1 cellular context compared by ENCODE assay signal in genomic region chr11:116826751-116827431, GRCh38.
TF ChIP-seq lines count a peak whose summit lies in the region.

No MANE protein-coding gene starts in this region.

TF ChIP-seq in HepG2, 621 proteins besides CTCF, POLR2A, EP300 and RAD21 (continued from another document and continues in another):
- TF ChIP-seq PAXIP1 (CRISPR knock-in tag; conservative IDR thresholded peaks at IDR 0.05) (peak; percentile 96), ZNF550 (CRISPR knock-in tag; IDR thresholded peaks at IDR 0.05; ENCODE audit: borderline replicate concordance) (peak; percentile 70; the same call in 1 of the 2 replicates), NCOA2 (CRISPR knock-in tag; IDR thresholded peaks at IDR 0.05) (peak; percentile 88), ATF3 (CRISPR knock-in tag; IDR thresholded peaks at IDR 0.05) (peak; percentile 35; the same call in 1 of the 2 replicates), GATA4 (IDR thresholded peaks at IDR 0.05; ENCODE audit: borderline replicate concordance, low read depth) (peak; percentile 91), ZNF713 (CRISPR knock-in tag; IDR thresholded peaks at IDR 0.05) (no peak), SALL1 (CRISPR knock-in tag; IDR thresholded peaks at IDR 0.05) (peak; percentile 98), CHD4 (IDR thresholded peaks at IDR 0.05; ENCODE audit: borderline replicate concordance, low read length) (0 out of 2 replicates have a peak, but pooled peaks have one; percentile 3), GPN1 (CRISPR knock-in tag; IDR thresholded peaks at IDR 0.05; ENCODE audit: borderline replicate concordance) (no peak), ATRX (CRISPR knock-in tag; IDR thresholded peaks at IDR 0.05; ENCODE audit: borderline replicate concordance) (no peak), ZNF616 (CRISPR knock-in tag; IDR thresholded peaks at IDR 0.05; ENCODE audit: low read depth) (0 out of 2 replicates have a peak, but pooled peaks have one; percentile 34), NFYB (CRISPR knock-in tag; IDR thresholded peaks at IDR 0.05) (peak; percentile 72), HNF4G (IDR thresholded peaks at IDR 0.05; ENCODE audit: borderline replicate concordance, low read depth, low read length) (peak; percentile 91), HNF4G (CRISPR knock-in tag; IDR thresholded peaks at IDR 0.05; ENCODE audit: borderline replicate concordance, low read depth) (peak; percentile 98), MAF1 (CRISPR knock-in tag; IDR thresholded peaks at IDR 0.05; ENCODE audit: borderline replicate concordance) (peak; percentile 69; the same call in 1 of the 2 replicates), KLF16 (CRISPR knock-in tag; IDR thresholded peaks at IDR 0.05) (peak in 1 of 2 experiments; percentile 84; a peak in 2 of 4 replicates), FOSL2 (CRISPR knock-in tag; IDR thresholded peaks at IDR 0.05) (peak; percentile 75; the same call in 1 of the 2 replicates), ZNF556 (CRISPR knock-in tag; IDR thresholded peaks at IDR 0.05; ENCODE audit: borderline replicate concordance) (peak; percentile 64), ZNF574 (CRISPR knock-in tag; IDR thresholded peaks at IDR 0.05) (peak; percentile 86), ZBTB42 (CRISPR knock-in tag; IDR thresholded peaks at IDR 0.05) (no peak; the same call in 1 of the 2 replicates), ZSCAN22 (CRISPR knock-in tag; IDR thresholded peaks at IDR 0.05) (no peak; the same call in 1 of the 2 replicates), JUNB (CRISPR knock-in tag; IDR thresholded peaks at IDR 0.05; ENCODE audit: borderline replicate concordance) (peak; percentile 22; the same call in 1 of the 2 replicates), ZNF275 (CRISPR knock-in tag; IDR thresholded peaks at IDR 0.05; ENCODE audit: borderline replicate concordance) (peak; percentile 20; the same call in 1 of the 2 replicates), MNT (IDR thresholded peaks at IDR 0.05) (peak; percentile 49), TAF1 (CRISPR knock-in tag; IDR thresholded peaks at IDR 0.05) (peak; percentile 35; the same call in 1 of the 2 replicates), GZF1 (CRISPR knock-in tag; IDR thresholded peaks at IDR 0.05) (no peak), ZNF605 (CRISPR knock-in tag; IDR thresholded peaks at IDR 0.05) (peak; percentile 84), MED1 (CRISPR knock-in tag; IDR thresholded peaks at IDR 0.05) (peak; percentile 99), SOX13 (IDR thresholded peaks at IDR 0.05) (no peak; the same call in 1 of the 2 replicates), SOX13 (CRISPR knock-in tag; conservative IDR thresholded peaks at IDR 0.05 in 1 of 2, IDR thresholded peaks at IDR 0.05 in 1 of 2) (peak in 1 of 2 experiments; percentile 86; a peak in 2 of 4 replicates), TFDP1 (CRISPR knock-in tag; IDR thresholded peaks at IDR 0.05; ENCODE audit: borderline replicate concordance) (peak; percentile 74; the same call in 1 of the 2 replicates), ZBTB7B (CRISPR knock-in tag; IDR thresholded peaks at IDR 0.05) (peak; percentile 86), POGK (CRISPR knock-in tag; conservative IDR thresholded peaks at IDR 0.05) (peak; percentile 62; the same call in 1 of the 2 replicates), DR1 (CRISPR knock-in tag; IDR thresholded peaks at IDR 0.05) (peak; percentile 55; the same call in 1 of the 2 replicates), NFE2L2 (IDR thresholded peaks at IDR 0.05; ENCODE audit: low read length) (no peak), POLR2AphosphoS5 (IDR thresholded peaks at IDR 0.05; ENCODE audit: low read depth, low read length) (peak; percentile 66), REPIN1 (CRISPR knock-in tag; IDR thresholded peaks at IDR 0.05; ENCODE audit: borderline replicate concordance, low read depth) (peak; percentile 55; the same call in 1 of the 2 replicates), RBAK (CRISPR knock-in tag; IDR thresholded peaks at IDR 0.05) (peak; percentile 37; the same call in 1 of the 2 replicates), ZSCAN25 (CRISPR knock-in tag; IDR thresholded peaks at IDR 0.05) (peak; percentile 96), ZSCAN9 (CRISPR knock-in tag; IDR thresholded peaks at IDR 0.05; ENCODE audit: borderline replicate concordance) (peak; percentile 28; the same call in 1 of the 2 replicates), IKZF5 (CRISPR knock-in tag; IDR thresholded peaks at IDR 0.05) (peak; percentile 95), GLI4 (CRISPR knock-in tag; IDR thresholded peaks at IDR 0.05; ENCODE audit: borderline replicate concordance) (no peak), SUZ12 (IDR thresholded peaks at IDR 0.05; ENCODE audit: low read depth, low read length) (no peak), MLXIP (CRISPR knock-in tag; IDR thresholded peaks at IDR 0.05; ENCODE audit: borderline replicate concordance) (peak; percentile 97), MLX (CRISPR knock-in tag; IDR thresholded peaks at IDR 0.05) (peak; percentile 99)
